ENCODE assay signal across 12 cellular contexts in genomic region chr7:64802699-64803098, GRCh38.
"Had no signal": no experiment of that assay in that cellular context is flagged by ENCODE, and none has a peak within 500 bp of the region (broad histone marks: within the 10 kb centered on the region; RNA-seq: fewer than 3 reads in every experiment).

No MANE protein-coding gene starts in this region.

- DNase-seq: activated CD4-positive, CD25-positive, alpha-beta regulatory T cell; activated naive CD4-positive, alpha-beta T cell treated with anti-CD3 and anti-CD28 coated beads, Interleukin-2, amount 50 U/mL, for 16 hours; adrenal gland; body of pancreas; cortex of kidney; effector memory CD8-positive, alpha-beta T cell; islet precursor cell; mesenchymal stem cell; retina; stimulated activated CD4-positive, alpha-beta T cell treated with anti-CD3 and anti-CD28 coated beads, Interleukin-4, amount 100 ng/mL, for 4 hours; T-helper 1 cell had no signal

- H3K27me3 ChIP-seq: adrenal gland, body of pancreas had no signal

- H3K27ac ChIP-seq: adrenal gland, body of pancreas had no signal

- ATAC-seq: body of pancreas; effector memory CD8-positive, alpha-beta T cell; left lobe of liver had no signal

- H3K4me3 ChIP-seq: adrenal gland, body of pancreas had no signal

- H3K9me3 ChIP-seq: adrenal gland, body of pancreas had no signal

- H3K4me1 ChIP-seq: body of pancreas had no signal
